ENCODE assay signal across 10 cellular contexts in genomic region chr2:144514731-144515424, GRCh38. TPM values are rescaled to one million over a fixed set of nuclear protein-coding genes. Genes with fewer than 3 reads are reported as not detected.
DNase-seq lines count a peak whose midpoint lies in the region.
"Had no signal": no experiment of that assay in that cellular context is flagged by ENCODE, and none has a peak within 500 bp of the region (broad histone marks: within the 10 kb centered on the region; RNA-seq: fewer than 3 reads in every experiment).

No MANE protein-coding gene starts in this region.

- H4K12ac ChIP-seq in trophoblast cell (ENCODE audit: low read depth, low read length) = no peak overlapping the region

- peaks cover 14% of the 10 kb centered on the region for H3K79me1 ChIP-seq in trophoblast cell (ENCODE audit: low read length)

- peak overlapping the region; percentile 79 for H3K4me3 Mint-ChIP-seq in activated naive CD8-positive, alpha-beta T cell

- no peak overlapping the region for H3K18ac ChIP-seq in trophoblast cell (ENCODE audit: low read length)

- H2BK5ac ChIP-seq in trophoblast cell (ENCODE audit: low read depth, low read length, poor library complexity) = no peak overlapping the region

- no peaks in the 10 kb centered on the region for H3K9me3 ChIP-seq in HAP-1
- H3K9me3 ChIP-seq in iPS-20b (ENCODE audit: insufficient read depth, low read depth, low read length) = no peaks in the 10 kb centered on the region
- H3K9me3 ChIP-seq in trophoblast cell (ENCODE audit: insufficient read depth, low read depth, low read length) = no peaks in the 10 kb centered on the region

- H3K79me2 ChIP-seq in trophoblast cell (ENCODE audit: control insufficient read depth, insufficient read depth, low read length, poor library complexity) = peaks cover 2% of the 10 kb centered on the region

- H3K27me3 ChIP-seq in HAP-1 (ENCODE audit: low read depth) (no peaks in the 10 kb centered on the region), iPS-20b (ENCODE audit: insufficient read depth, low read length) (peaks cover 89% of the 10 kb centered on the region), trophoblast cell (ENCODE audit: insufficient read depth, low read length) (peaks cover 49% of the 10 kb centered on the region)

- H2BK12ac ChIP-seq in trophoblast cell (ENCODE audit: low read length) = no peak overlapping the region

- peaks cover 21% of the 10 kb centered on the region for H3K4me1 Mint-ChIP-seq in activated naive CD8-positive, alpha-beta T cell (ENCODE audit: low read depth)

- H3K4me1 ChIP-seq in HAP-1 = peaks cover 50% of the 10 kb centered on the region
- H3K4me1 ChIP-seq in iPS-20b (ENCODE audit: insufficient read depth, low read length) = peaks cover 65% of the 10 kb centered on the region
- peaks cover 7 to 17% of the 10 kb centered on the region in 2 experiments for H3K4me1 ChIP-seq in trophoblast cell (ENCODE audit: control insufficient read depth in 1 of 2, insufficient read depth in 2 of 2, low read length in 2 of 2)

- no peak overlapping the region for H4K91ac ChIP-seq in trophoblast cell (ENCODE audit: low read depth, low read length)

- no peak overlapping the region for H3K14ac ChIP-seq in trophoblast cell (ENCODE audit: low read length)

- H2AK5ac ChIP-seq in trophoblast cell (ENCODE audit: low read length) = no peak overlapping the region

- H4K8ac ChIP-seq in trophoblast cell (ENCODE audit: low read depth, low read length) = no peak overlapping the region

- peaks cover 3% of the 10 kb centered on the region for H3K36me3 Mint-ChIP-seq in activated naive CD8-positive, alpha-beta T cell

- peak overlapping the region; percentile 18 for H3K27ac Mint-ChIP-seq in activated naive CD8-positive, alpha-beta T cell

- in situ Hi-C loops in HAP-1 (cut with MboI; ENCODE audit: low sequenced_read_pairs) = loop anchor here (10.0 kb wide), 1 partner anchor 60 kb away; no protein-coding TSS in a partner anchor

- H3K27ac ChIP-seq in iPS-20b (ENCODE audit: low read length) (no peak overlapping the region), skin epidermis (peak overlapping the region; percentile 87 to 100 (median 97)), trophoblast cell (ENCODE audit: low read depth, low read length) (no peak overlapping the region)

- H3K23ac ChIP-seq in trophoblast cell (ENCODE audit: low read length) = no peak overlapping the region

- no peak overlapping the region for H2BK120ac ChIP-seq in trophoblast cell (ENCODE audit: insufficient read depth, low read length, poor library complexity)

- H3K4me3 ChIP-seq in HAP-1 (peak overlapping the region; percentile 51), iPS-20b (ENCODE audit: low read length) (peak overlapping the region; percentile 73; the same call in 1 of the 2 replicates), skin epidermis (peak overlapping the region; percentile 20 to 75 (median 54)), trophoblast cell (ENCODE audit: low read depth, low read length) (no peak overlapping the region)

- H3K9ac ChIP-seq in iPS-20b (ENCODE audit: low read depth, low read length) = peak overlapping the region; percentile 66; the same call in 1 of the 2 replicates
- H3K9ac ChIP-seq in trophoblast cell (ENCODE audit: low read length) = no peak overlapping the region

- H3K36me3 ChIP-seq in HAP-1 (replicated peaks) (no peaks in the 10 kb centered on the region), iPS-20b (ENCODE audit: insufficient read depth, low read depth, low read length) (no peaks in the 10 kb centered on the region), trophoblast cell (ENCODE audit: control insufficient read depth in 1 of 2, insufficient read depth in 2 of 2, low read length in 2 of 2) (no peaks in the 10 kb centered on the region)

- WGBS in trophoblast cell (ENCODE audit: extremely low coverage, insufficient coverage, insufficient read length) = no CpG with 5 or more reads among the region's 7 CpGs

- no peaks in the 10 kb centered on the region for H3K9me3 Mint-ChIP-seq in activated naive CD8-positive, alpha-beta T cell (ENCODE audit: low read depth)

- H3K4ac ChIP-seq in trophoblast cell (ENCODE audit: low read depth, low read length) = no peak overlapping the region

- H2AFZ ChIP-seq in trophoblast cell (ENCODE audit: insufficient read depth, low read length, poor library complexity) = no peak overlapping the region

- DNase-seq in HAP-1 (ENCODE audit: low spot score in 2 of 2) = no peak
- no peak for DNase-seq in DMS153 treated with DMSO at 0.1 percent for 48 hours (lab: John Stamatoyannopoulos, UW; ENCODE audit: unreplicated experiment)
- no peak for DNase-seq in NCI-H1048 (lab: John Stamatoyannopoulos, UW)
- no peak for DNase-seq in NCI-H345 (lab: John Stamatoyannopoulos, UW)
- no peak for DNase-seq in trophoblast cell
- DNase-seq: cerebellar nuclear complex, NCI-H2081 had no signal

- H3K4me2 ChIP-seq in trophoblast cell (ENCODE audit: low read length) = no peak overlapping the region

- peaks cover 24% of the 10 kb centered on the region for H3K27me3 Mint-ChIP-seq in activated naive CD8-positive, alpha-beta T cell

RNA-seq across cellular contexts. Expression of gene ZEB2, which starts 5.0 kb away (rescaled TPM):
- polyA plus RNA-seq in trophoblast cell (2013) = 4.0 and 4.4 TPM in 2 replicates

Comparison
In these comparisons a context has a peak if more than half of its experiments do, and no peak if none do; other contexts are left out.
1. H3K27ac ChIP-seq: peak in skin epidermis (21 of 21); none in iPS-20b (single experiment) and trophoblast cell (single experiment).